In the genomic region with DNA sequence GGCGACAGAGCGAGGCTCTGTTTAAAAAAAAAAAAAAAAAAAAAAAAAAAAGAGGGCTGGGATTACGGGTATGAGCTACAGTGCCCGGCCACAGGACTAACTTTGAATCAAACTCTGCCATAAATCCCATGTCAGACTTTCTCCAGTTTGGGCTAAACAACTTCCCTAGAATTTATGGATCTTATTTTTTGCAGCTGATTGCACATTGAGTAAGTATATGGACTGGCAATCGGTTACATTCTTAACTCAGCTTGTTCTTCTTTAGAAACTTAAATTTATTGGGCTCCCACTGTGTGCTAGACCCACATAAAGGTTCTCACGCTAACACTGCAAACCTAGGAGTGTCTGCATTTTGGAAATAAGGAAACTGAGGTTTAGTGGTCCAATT, we compare ENCODE assay signal across 8 cellular contexts. TPM values are rescaled to one million over a fixed set of nuclear protein-coding genes. Genes with fewer than 3 reads are reported as not detected.
DNase-seq lines count a peak whose midpoint lies in the region; ATAC-seq and TF ChIP-seq lines count a peak whose summit lies in the region.

No MANE protein-coding gene starts in this region.

- DNase-seq in MG63, result no peak
- no peak for DNase-seq in effector memory CD8-positive, alpha-beta T cell
- DNase-seq in neural progenitor cell (ENCODE audit: low spot score), result no peak
- no peak for DNase-seq in NCI-H2081 treated with DMSO at 0.1 percent for 48 hours (lab: John Stamatoyannopoulos, UW)
- no peak for DNase-seq in NCI-H187 (lab: John Stamatoyannopoulos, UW)
- DNase-seq in NCI-H187 treated with DMSO at 0.1 percent for 48 hours (lab: John Stamatoyannopoulos, UW), result no peak

- H3K79me2 ChIP-seq in neural progenitor cell (ENCODE audit: low read depth), result peaks cover 41% of the 10 kb centered on the region

- H3K27me3 Mint-ChIP-seq in effector memory CD8-positive, alpha-beta T cell, result no peaks in the 10 kb centered on the region
- H3K27me3 Mint-ChIP-seq in neural progenitor cell (ENCODE audit: insufficient read depth, low read depth), result peaks cover 7% of the 10 kb centered on the region

- peak overlapping the region; percentile 99 for H3K27ac ChIP-seq in C4-2B
- H3K27ac ChIP-seq in neural progenitor cell, result no peak overlapping the region

- H3K4me2 ChIP-seq in neural progenitor cell, result peak overlapping the region; percentile 85

- H3K4me1 Mint-ChIP-seq in effector memory CD8-positive, alpha-beta T cell (ENCODE audit: low read depth in 2 of 2), result peaks cover 9 to 30% of the 10 kb centered on the region in 2 donors
- H3K4me1 Mint-ChIP-seq in neural progenitor cell, result peaks cover 21% of the 10 kb centered on the region

- H3K4me3 Mint-ChIP-seq in effector memory CD8-positive, alpha-beta T cell, result peak overlapping the region; percentile 75 to 84
- H3K4me3 Mint-ChIP-seq in neural progenitor cell, result peak overlapping the region; percentile 82

- H3K36me3 ChIP-seq in MG63 (peaks cover 16% of the 10 kb centered on the region), neural progenitor cell (no peaks in the 10 kb centered on the region)

- H4K20me1 ChIP-seq in neural progenitor cell (ENCODE audit: low read depth), result peaks cover 20% of the 10 kb centered on the region

- ATAC-seq in effector memory CD8-positive, alpha-beta T cell (replicated peaks), result no peak
- no peak for ATAC-seq in HG03442 (IDR thresholded peaks at IDR 0.05; ENCODE audit: unreplicated experiment)

- no peak overlapping the region for H3K9ac ChIP-seq in neural progenitor cell

- peak overlapping the region; percentile 99 for H2AFZ ChIP-seq in neural progenitor cell (replicated peaks)

- H3K27ac Mint-ChIP-seq in effector memory CD8-positive, alpha-beta T cell, result peak overlapping the region; percentile 91 to 92
- peak overlapping the region; percentile 11 for H3K27ac Mint-ChIP-seq in neural progenitor cell

- H3K4me1 ChIP-seq in neural progenitor cell, result peaks cover 9% of the 10 kb centered on the region

- H3K9me3 ChIP-seq in MG63 (no peaks in the 10 kb centered on the region), neural progenitor cell (ENCODE audit: low read depth) (no peaks in the 10 kb centered on the region)

- H3F3A ChIP-seq in neural progenitor cell (ENCODE audit: low read depth), result peaks cover 11% of the 10 kb centered on the region

- peak overlapping the region; percentile 67 for H3K4me3 ChIP-seq in MG63
- peak overlapping the region; percentile 90 for H3K4me3 ChIP-seq in neural progenitor cell

- H3K36me3 Mint-ChIP-seq in effector memory CD8-positive, alpha-beta T cell (ENCODE audit: insufficient read depth), result peaks cover 19% of the 10 kb centered on the region
- H3K36me3 Mint-ChIP-seq in neural progenitor cell, result peaks cover 14% of the 10 kb centered on the region

- H3K27me3 ChIP-seq in MG63, result no peaks in the 10 kb centered on the region
- H3K27me3 ChIP-seq in neural progenitor cell, result peaks cover 7% of the 10 kb centered on the region

- TF ChIP-seq CTCF in C4-2B (conservative IDR thresholded peaks at IDR 0.05) (no peak), neural progenitor cell (IDR thresholded peaks at IDR 0.05) (no peak)

- H3K9me3 Mint-ChIP-seq in effector memory CD8-positive, alpha-beta T cell, result no peaks in the 10 kb centered on the region
- H3K9me3 Mint-ChIP-seq in neural progenitor cell, result no peaks in the 10 kb centered on the region

RNA-seq across cellular contexts. Expression of a gene that starts 0.8 kb away (rescaled TPM):
- total RNA-seq in MG63 (2014; rRNA removed; shearing (Covaris generic); ENCODE audit: low replicate concordance), result 15.8 and 22.5 TPM in 2 replicates
- total RNA-seq in neural progenitor cell (ENCODE audit: low replicate concordance), result 64.7 and 95.5 TPM in 2 replicates

RNA-seq across cellular contexts. Expression of a gene that starts 39.8 kb away (rescaled TPM):
- total RNA-seq in MG63 (2014; rRNA removed; shearing (Covaris generic); ENCODE audit: low replicate concordance), result 0.82 TPM in 1 of 2 replicates, not detected in the other
- total RNA-seq in neural progenitor cell (ENCODE audit: low replicate concordance), result 0.22 and 1.8 TPM in 2 replicates
